Comparison of ENCODE assay signal across 9 cellular contexts in genomic region chr20:24389686-24390085, GRCh38.
A peak's percentile ranks its signal among the peaks of the same experiment; 100 is the strongest.
DNase-seq lines count a peak whose midpoint lies in the region; ATAC-seq and TF ChIP-seq lines count a peak whose summit lies in the region.
"Had no signal": no experiment of that assay in that cellular context is flagged by ENCODE, and none has a peak within 500 bp of the region (broad histone marks: within the 10 kb centered on the region; RNA-seq: fewer than 3 reads in every experiment).

No MANE protein-coding gene starts in this region.

- DNase-seq in activated T-cell treated with anti-CD3 and anti-CD28 coated beads for 1 hour (ENCODE audit: low read depth) (peak; percentile 21), activated T-cell treated with anti-CD3 and anti-CD28 coated beads for 4 hours (no peak), OCI-M1 (lab: John Stamatoyannopoulos, UW) (peak; percentile 4), DMS 273 treated with DMSO at 0.1 percent for 48 hours (lab: John Stamatoyannopoulos, UW) (no peak), osteoblast (ENCODE audit: insufficient read length, low spot score, missing footprints) (no peak), HPDE6-E6E7 (ENCODE audit: extremely low spot score) (no peak)
- DNase-seq in central memory CD8-positive, alpha-beta T cell (ENCODE audit: low spot score in 2 of 2): no peak

- H2AFZ ChIP-seq in osteoblast (ENCODE audit: low read length): no peak overlapping the region

- no peaks in the 10 kb centered on the region for H3K9me3 Mint-ChIP-seq in central memory CD8-positive, alpha-beta T cell
- H3K9me3 Mint-ChIP-seq in stimulated activated memory B cell treated with anti-CD40 and anti-IgM and Interleukin-4, amounts not matched to agents 10 μg/mL and 1 μg/mL and 100 μg/mL, for 72 hours: no peaks in the 10 kb centered on the region
- H3K9me3 Mint-ChIP-seq: nephron had no signal

- no peak overlapping the region for H3K4me3 ChIP-seq in osteoblast (ENCODE audit: insufficient read depth, low read length)

- no peaks in the 10 kb centered on the region for H3K36me3 ChIP-seq in osteoblast (ENCODE audit: insufficient read depth, low read length)

- H3K9me3 ChIP-seq in osteoblast (ENCODE audit: low read depth, low read length): no peaks in the 10 kb centered on the region

- no peak overlapping the region for H3K4me2 ChIP-seq in osteoblast (ENCODE audit: insufficient read depth, low read length)

- no peak overlapping the region for H3K27ac ChIP-seq in osteoblast (ENCODE audit: low read depth, low read length)

- peaks cover 28% of the 10 kb centered on the region for H3K27me3 Mint-ChIP-seq in central memory CD8-positive, alpha-beta T cell
- peaks cover 6% of the 10 kb centered on the region for H3K27me3 Mint-ChIP-seq in stimulated activated memory B cell treated with anti-CD40 and anti-IgM and Interleukin-4, amounts not matched to agents 10 μg/mL and 1 μg/mL and 100 μg/mL, for 72 hours

- no peak for TF ChIP-seq CTCF in osteoblast (IDR thresholded peaks at IDR 0.05; ENCODE audit: extremely low read depth, low read depth, low read length)

- H3K36me3 Mint-ChIP-seq in central memory CD8-positive, alpha-beta T cell (ENCODE audit: insufficient read depth): no peaks in the 10 kb centered on the region
- H3K36me3 Mint-ChIP-seq in stimulated activated memory B cell treated with anti-CD40 and anti-IgM and Interleukin-4, amounts not matched to agents 10 μg/mL and 1 μg/mL and 100 μg/mL, for 72 hours: no peaks in the 10 kb centered on the region

- peak; percentile 58 for ATAC-seq in central memory CD8-positive, alpha-beta T cell (replicated peaks; ENCODE audit: extremely low read depth, poor library complexity, severe bottlenecking)
- ATAC-seq in stimulated activated memory B cell treated with anti-CD40 and anti-IgM and Interleukin-4, amounts not matched to agents 10 μg/mL and 1 μg/mL and 100 μg/mL, for 72 hours: peak; percentile 55

- H4K20me1 ChIP-seq in osteoblast (ENCODE audit: insufficient read depth, low read length): no peaks in the 10 kb centered on the region

- H3K27ac Mint-ChIP-seq in central memory CD8-positive, alpha-beta T cell (ENCODE audit: low read depth): no peak overlapping the region
- no peak overlapping the region for H3K27ac Mint-ChIP-seq in stimulated activated memory B cell treated with anti-CD40 and anti-IgM and Interleukin-4, amounts not matched to agents 10 μg/mL and 1 μg/mL and 100 μg/mL, for 72 hours
- H3K27ac Mint-ChIP-seq: nephron had no signal

- H3K79me2 ChIP-seq in osteoblast (ENCODE audit: insufficient read depth, low read length): no peaks in the 10 kb centered on the region

- peaks cover 2% of the 10 kb centered on the region for H3K27me3 ChIP-seq in osteoblast (ENCODE audit: insufficient read depth, low read length)

- H3K4me1 Mint-ChIP-seq in central memory CD8-positive, alpha-beta T cell: peaks cover 6% of the 10 kb centered on the region
- no peaks in the 10 kb centered on the region for H3K4me1 Mint-ChIP-seq in stimulated activated memory B cell treated with anti-CD40 and anti-IgM and Interleukin-4, amounts not matched to agents 10 μg/mL and 1 μg/mL and 100 μg/mL, for 72 hours

- no peak overlapping the region for H3K4me3 Mint-ChIP-seq in central memory CD8-positive, alpha-beta T cell
- H3K4me3 Mint-ChIP-seq in stimulated activated memory B cell treated with anti-CD40 and anti-IgM and Interleukin-4, amounts not matched to agents 10 μg/mL and 1 μg/mL and 100 μg/mL, for 72 hours: no peak overlapping the region
- H3K4me3 Mint-ChIP-seq: nephron had no signal

- no peaks in the 10 kb centered on the region for H3K4me1 ChIP-seq in osteoblast (ENCODE audit: insufficient read depth, low read length)

Comparison
In these comparisons a context has a peak if more than half of its experiments do, and no peak if none do; other contexts are left out.
1. DNase-seq: peak in activated T-cell treated with anti-CD3 and anti-CD28 coated beads for 1 hour (single experiment) and OCI-M1 (single experiment); none in activated T-cell treated with anti-CD3 and anti-CD28 coated beads for 4 hours (single experiment), central memory CD8-positive, alpha-beta T cell (0 of 2), DMS 273 treated with DMSO at 0.1 percent for 48 hours (single experiment), osteoblast (single experiment) and HPDE6-E6E7 (single experiment).